18 cellular contexts compared by ENCODE assay signal in genomic region chr2:236986524-236987330, GRCh38.
DNase-seq lines count a peak whose midpoint lies in the region; ATAC-seq and TF ChIP-seq lines count a peak whose summit lies in the region.
"Had no signal": no experiment of that assay in that cellular context is flagged by ENCODE, and none has a peak within 500 bp of the region (broad histone marks: within the 10 kb centered on the region; RNA-seq: fewer than 3 reads in every experiment).

No MANE protein-coding gene starts in this region.

- H3K9me3 Mint-ChIP-seq in mesothelial cell of epicardium, result peaks cover 17% of the 10 kb centered on the region
- H3K9me3 Mint-ChIP-seq: activated naive CD4-positive, alpha-beta T cell treated with anti-CD3 and anti-CD28 coated beads, Interleukin-2, amount 10 ng/mL, durations not matched to agents 7 days and 5 days had no signal

- H3K27me3 Mint-ChIP-seq in mesothelial cell of epicardium (ENCODE audit: low read depth), result no peaks in the 10 kb centered on the region

- H3K27ac Mint-ChIP-seq in mesothelial cell of epicardium, result peak overlapping the region; percentile 10
- H3K27ac Mint-ChIP-seq: activated naive CD4-positive, alpha-beta T cell treated with anti-CD3 and anti-CD28 coated beads, Interleukin-2, amount 10 ng/mL, durations not matched to agents 7 days and 5 days had no signal

- no peak for TF ChIP-seq CTCF in mesothelial cell of epicardium (IDR thresholded peaks at IDR 0.05; ENCODE audit: unreplicated experiment)

- peaks cover 43% of the 10 kb centered on the region for H3K4me1 Mint-ChIP-seq in mesothelial cell of epicardium
- H3K4me1 Mint-ChIP-seq: activated naive CD4-positive, alpha-beta T cell treated with anti-CD3 and anti-CD28 coated beads, Interleukin-2, amount 10 ng/mL, durations not matched to agents 7 days and 5 days had no signal

- no peak overlapping the region for H3K4me3 Mint-ChIP-seq in mesothelial cell of epicardium
- H3K4me3 Mint-ChIP-seq: activated naive CD4-positive, alpha-beta T cell treated with anti-CD3 and anti-CD28 coated beads, Interleukin-2, amount 10 ng/mL, durations not matched to agents 7 days and 5 days; neural crest cell had no signal

- H3K36me3 Mint-ChIP-seq in mesothelial cell of epicardium, result no peaks in the 10 kb centered on the region
- H3K36me3 Mint-ChIP-seq: activated naive CD4-positive, alpha-beta T cell treated with anti-CD3 and anti-CD28 coated beads, Interleukin-2, amount 10 ng/mL, durations not matched to agents 7 days and 5 days had no signal

- peak; percentile 98 for DNase-seq in DMS79 treated with DMSO at 0.1 percent for 48 hours (lab: John Stamatoyannopoulos, UW)
- peak; percentile 55 for DNase-seq in NCI-H1436 (lab: John Stamatoyannopoulos, UW)
- peak; percentile 71 for DNase-seq in NCI-H748 treated with DMSO at 0.1 percent for 48 hours (lab: John Stamatoyannopoulos, UW)
- DNase-seq in mesothelial cell of epicardium (ENCODE audit: low spot score in 2 of 2, unreplicated experiment in 2 of 2), result no peak
- DNase-seq in HPDE6-E6E7 (ENCODE audit: extremely low spot score), result no peak
- DNase-seq in activated CD8-positive, alpha-beta memory T cell treated with anti-CD3 and anti-CD28 coated beads, Interleukin-2, amount 50 U/mL, for 48 hours, result no peak
- DNase-seq in dermis blood vessel endothelial cell, result no peak
- DNase-seq: activated CD4-positive, alpha-beta T cell treated with anti-CD3 and anti-CD28 coated beads, Interleukin-2, amount 50 U/mL, for 4 hours; activated naive CD4-positive, alpha-beta T cell treated with anti-CD3 and anti-CD28 coated beads, Interleukin-2, amount 10 ng/mL, durations not matched to agents 7 days and 5 days; AML-193; GF-D8; midbrain; NCI-H2081 treated with DMSO at 0.1 percent for 48 hours; Right ventricle myocardium superior; stimulated activated CD4-positive, alpha-beta T cell treated with anti-CD3 and anti-CD28 coated beads, Interleukin-12 subunit alpha, Interleukin-12 subunit beta, amount 100 ng/mL, for 4 hours; T-helper 1 cell had no signal

- no peak for ATAC-seq in GM18870 (IDR thresholded peaks at IDR 0.05; ENCODE audit: unreplicated experiment)

Comparison
In these comparisons a context has a peak if more than half of its experiments do, and no peak if none do; other contexts are left out.
1. DNase-seq: peak in DMS79 treated with DMSO at 0.1 percent for 48 hours (single experiment), NCI-H1436 (single experiment) and NCI-H748 treated with DMSO at 0.1 percent for 48 hours (single experiment); none in mesothelial cell of epicardium (0 of 2), HPDE6-E6E7 (single experiment), activated CD8-positive, alpha-beta memory T cell treated with anti-CD3 and anti-CD28 coated beads, Interleukin-2, amount 50 U/mL, for 48 hours (single experiment) and dermis blood vessel endothelial cell (single experiment).